ENCODE assay signal across 1 cellular context in the genomic region with DNA sequence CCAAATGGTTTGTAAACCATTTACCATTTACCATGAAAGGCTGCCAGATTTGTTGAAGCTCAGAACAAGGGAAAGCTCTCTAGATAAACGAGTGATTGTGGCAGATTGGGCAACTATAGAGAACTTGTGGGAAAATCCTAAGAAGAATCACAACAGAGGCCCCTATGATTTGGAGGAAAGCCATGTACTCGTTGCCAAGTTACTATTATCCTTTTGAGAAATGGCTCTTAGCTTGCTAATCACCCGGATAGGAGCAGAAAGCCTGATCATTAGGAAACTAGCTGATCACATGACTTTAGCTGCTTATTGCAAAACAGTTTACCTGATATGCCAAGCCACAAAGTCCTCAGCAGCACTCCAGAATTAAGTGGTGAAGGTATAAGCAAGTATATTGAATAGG.
A peak's percentile ranks its signal among the peaks of the same experiment; 100 is the strongest.
TF ChIP-seq lines count a peak whose summit lies in the region.

No MANE protein-coding gene starts in this region.

TF ChIP-seq in K562, 482 proteins besides CTCF, POLR2A, EP300 and RAD21:
- TF ChIP-seq TFE3 (CRISPR knock-in tag; IDR thresholded peaks at IDR 0.05): peak; percentile 78
- peak; percentile 72 for TF ChIP-seq CEBPB (tag; IDR thresholded peaks at IDR 0.05)
- TF ChIP-seq SP1 (CRISPR knock-in tag; IDR thresholded peaks at IDR 0.05): no peak
- no peak for TF ChIP-seq ZNF311 (CRISPR knock-in tag; IDR thresholded peaks at IDR 0.05)
- TF ChIP-seq ZNF75A (CRISPR knock-in tag; IDR thresholded peaks at IDR 0.05): peak; percentile 76
